8 cellular contexts compared by ENCODE assay signal in genomic region chr4:142845293-142846070, GRCh38. TPM values are rescaled to one million over a fixed set of nuclear protein-coding genes. Genes with fewer than 3 reads are reported as not detected.
DNase-seq lines count a peak whose midpoint lies in the region; ATAC-seq, FAIRE-seq and TF ChIP-seq lines count a peak whose summit lies in the region.

No MANE protein-coding gene starts in this region.

- peak in 3 of 5 donors; percentile 2 to 4 (median 3) for DNase-seq in CD4-positive, alpha-beta memory T cell
- no peak for DNase-seq in LNCaP clone FGC (ENCODE audit: low read depth)
- DNase-seq in GM12878 (ENCODE audit: low read depth, low spot score): no peak
- DNase-seq in kidney epithelial cell (ENCODE audit: low read depth): no peak
- no peak for DNase-seq in stimulated activated effector memory CD8-positive, alpha-beta T cell treated with anti-CD3 and anti-CD28 coated beads, Interleukin-12 subunit alpha, Interleukin-12 subunit beta, amount 100 ng/mL, for 72 hours (ENCODE audit: low spot score in 2 of 2)
- no peak for DNase-seq in NCI-H1092 (lab: John Stamatoyannopoulos, UW)
- no peak for DNase-seq in KG1 (lab: John Stamatoyannopoulos, UW)
- DNase-seq in NCI-H1105 treated with DMSO at 0.1 percent for 48 hours (lab: John Stamatoyannopoulos, UW): no peak

- no peak overlapping the region for H3K27ac ChIP-seq in CD4-positive, alpha-beta memory T cell (ENCODE audit: low read depth, low read length)
- H3K27ac ChIP-seq in GM12878 (ENCODE audit: control insufficient read depth, insufficient read depth): no peak overlapping the region

- POLR2A ChIA-PET in CD4-positive, alpha-beta memory T cell (lab: Charles Lee; ENCODE audit: partially characterized antibody): interaction anchor here (1.0 to 3.8 kb wide), 3 partner anchors 147 to 1499 kb away, joined by 3 to 10 read pairs (median 3); no protein-coding TSS in a partner anchor
- POLR2A ChIA-PET in GM12878 (lab: Charles Lee): interaction anchor here (0.5 kb wide), 1 partner anchor 348 kb away, joined by 3 read pairs; no protein-coding TSS in a partner anchor

- peak overlapping the region; percentile 83 to 94 (median 89) for H3K4me3 Mint-ChIP-seq in CD4-positive, alpha-beta memory T cell
- peak overlapping the region; percentile 76 for H3K4me3 Mint-ChIP-seq in stimulated activated effector memory CD8-positive, alpha-beta T cell treated with anti-CD3 and anti-CD28 coated beads, Interleukin-12 subunit alpha, Interleukin-12 subunit beta, amount 100 ng/mL, for 72 hours

- H3K79me2 ChIP-seq in GM12878 (ENCODE audit: control insufficient read depth, insufficient read depth, low read length): no peaks in the 10 kb centered on the region

- H3K36me3 ChIP-seq in CD4-positive, alpha-beta memory T cell (ENCODE audit: insufficient read depth, low read length): no peaks in the 10 kb centered on the region
- H3K36me3 ChIP-seq in GM12878 (ENCODE audit: control insufficient read depth in 2 of 2, insufficient read depth in 2 of 2, low read length in 1 of 2) (no peaks in the 10 kb centered on the region), kidney epithelial cell (ENCODE audit: control insufficient read depth, insufficient read depth, low read length) (no peaks in the 10 kb centered on the region)

- 23% methylated on average over 41 of the region's 41 CpGs for WGBS in GM12878 (ENCODE audit: insufficient coverage, insufficient replicate concordance, low lambda C conversion rate, missing lambda C conversion rate)

- peak overlapping the region in 5 of 7 donors; percentile 37 to 70 (median 43) for H3K27ac Mint-ChIP-seq in CD4-positive, alpha-beta memory T cell
- H3K27ac Mint-ChIP-seq in stimulated activated effector memory CD8-positive, alpha-beta T cell treated with anti-CD3 and anti-CD28 coated beads, Interleukin-12 subunit alpha, Interleukin-12 subunit beta, amount 100 ng/mL, for 72 hours: no peak overlapping the region

- no peak for FAIRE-seq in GM12878 (lab: Jason Lieb, UNC)

- BruUV-seq in GM12878 (replicated peaks; lab: Mats Ljungman, UMichigan): no TSS peak

- no peak for TF ChIP-seq RAD21 in GM12878 (IDR thresholded peaks at IDR 0.05; ENCODE audit: insufficient read depth, low read depth, low read length)

- no peak for TF ChIP-seq POLR2A in GM12878 (IDR thresholded peaks at IDR 0.05; ENCODE audit: low read depth, low read length)

- no peak overlapping the region for H3K9ac ChIP-seq in GM12878 (ENCODE audit: control insufficient read depth, insufficient read depth, low read length)

- no peak overlapping the region for H2AFZ ChIP-seq in GM12878 (ENCODE audit: control insufficient read depth, low read depth, low read length)

- intact Hi-C loops in CD4-positive, alpha-beta memory T cell (cut with micrococcal nuclease): loop anchor here (1.0 to 10.0 kb wide), 6 partner anchors 123 to 1623 kb away; partner anchors contain the start of genes IL15, USP38 and ZNF330
- intact Hi-C loops in GM12878 (cut with micrococcal nuclease; ENCODE audit: unreplicated experiment): loop anchor here (2.0 kb wide), 1 partner anchor 719 kb away; no protein-coding TSS in a partner anchor

- no peaks in the 10 kb centered on the region for H3K27me3 ChIP-seq in CD4-positive, alpha-beta memory T cell (ENCODE audit: insufficient read depth, low read length)
- peaks cover 4 to 6% of the 10 kb centered on the region in 2 experiments; a peak in 2 of 4 replicates for H3K27me3 ChIP-seq in GM12878 (replicated peaks in 1 of 2; ENCODE audit: control insufficient read depth in 2 of 2, insufficient read depth in 2 of 2, low read length in 1 of 2)
- H3K27me3 ChIP-seq in kidney epithelial cell (ENCODE audit: control insufficient read depth, insufficient read depth, low read length): peaks cover 18% of the 10 kb centered on the region

- no peaks in the 10 kb centered on the region for H3K9me3 Mint-ChIP-seq in CD4-positive, alpha-beta memory T cell
- H3K9me3 Mint-ChIP-seq in stimulated activated effector memory CD8-positive, alpha-beta T cell treated with anti-CD3 and anti-CD28 coated beads, Interleukin-12 subunit alpha, Interleukin-12 subunit beta, amount 100 ng/mL, for 72 hours: no peaks in the 10 kb centered on the region

- no peaks in the 10 kb centered on the region for H3K9me3 ChIP-seq in CD4-positive, alpha-beta memory T cell (ENCODE audit: control insufficient read depth in 1 of 2, low read length in 2 of 2)
- H3K9me3 ChIP-seq in GM12878 (replicated peaks; ENCODE audit: control insufficient read depth, insufficient read depth, low read length): no peaks in the 10 kb centered on the region

- peaks cover 12% of the 10 kb centered on the region for H3K4me1 ChIP-seq in CD4-positive, alpha-beta memory T cell (ENCODE audit: insufficient read depth, low read length)
- H3K4me1 ChIP-seq in GM12878 (ENCODE audit: control insufficient read depth, insufficient read depth, low read length): no peaks in the 10 kb centered on the region

- H4K20me1 ChIP-seq in GM12878 (ENCODE audit: control insufficient read depth, insufficient read depth): no peaks in the 10 kb centered on the region

- TF ChIP-seq CTCF in LNCaP clone FGC (IDR thresholded peaks at IDR 0.05; ENCODE audit: control insufficient read depth, extremely low read depth, insufficient read depth) (no peak), GM12878 (IDR thresholded peaks at IDR 0.05 in 2 of 3, conservative IDR thresholded peaks at IDR 0.05 in 1 of 3; ENCODE audit: control insufficient read depth in 2 of 3, extremely low read depth in 1 of 3, insufficient read depth in 1 of 3, low read depth in 3 of 3, low read length in 3 of 3) (no peak), kidney epithelial cell (IDR thresholded peaks at IDR 0.05; ENCODE audit: insufficient read depth, low read length, poor library complexity, severe bottlenecking) (no peak)

- peak overlapping the region; percentile 59 to 77 for H3K4me3 ChIP-seq in CD4-positive, alpha-beta memory T cell (ENCODE audit: low read length in 2 of 2)
- H3K4me3 ChIP-seq in LNCaP clone FGC (ENCODE audit: low read depth, low read length) (peak overlapping the region; percentile 52), GM12878 (no peak overlapping the region), kidney epithelial cell (ENCODE audit: low read depth, low read length) (peak overlapping the region; percentile 69)

- peaks cover 7 to 11% of the 10 kb centered on the region in 2 donors for H3K27me3 Mint-ChIP-seq in CD4-positive, alpha-beta memory T cell

- RAD21 ChIA-PET in GM12878 (lab: Charles Lee; ENCODE audit: unreplicated experiment): no interaction called here

- SMC1A ChIA-PET in GM12878 (lab: Charles Lee; ENCODE audit: uncharacterized antibody, unreplicated experiment): interaction anchor here (0.5 to 0.6 kb wide), 2 partner anchors 120 to 1032 kb away, joined by 3 read pairs; no protein-coding TSS in a partner anchor

- in situ Hi-C loops in GM12878 (cut with MboI): loop anchor here (10.0 kb wide), 4 partner anchors 491 to 1681 kb away; no protein-coding TSS in a partner anchor

- CTCF ChIA-PET in CD4-positive, alpha-beta memory T cell (lab: Charles Lee; ENCODE audit: partially characterized antibody): interaction anchor here (0.8 to 3.9 kb wide), 11 partner anchors 10 to 1538 kb away, joined by 3 to 13 read pairs (median 4); no protein-coding TSS in a partner anchor
- CTCF ChIA-PET in GM12878 (lab: Yijun Ruan, JAX): interaction anchor here (0.7 to 3.3 kb wide), 6 partner anchors 10 to 1539 kb away, joined by 3 to 11 read pairs (median 4); no protein-coding TSS in a partner anchor

- H3K4me2 ChIP-seq in GM12878 (ENCODE audit: control insufficient read depth, insufficient read depth): peak overlapping the region; percentile 59; the same call in 1 of the 2 replicates

- H3K36me3 Mint-ChIP-seq in CD4-positive, alpha-beta memory T cell: peaks cover 0 to 2% of the 10 kb centered on the region in 2 donors
- no peaks in the 10 kb centered on the region for H3K36me3 Mint-ChIP-seq in stimulated activated effector memory CD8-positive, alpha-beta T cell treated with anti-CD3 and anti-CD28 coated beads, Interleukin-12 subunit alpha, Interleukin-12 subunit beta, amount 100 ng/mL, for 72 hours

- TF ChIP-seq EP300 in GM12878 (IDR thresholded peaks at IDR 0.05; ENCODE audit: borderline replicate concordance in 1 of 2, control insufficient read depth in 1 of 2, low read depth in 2 of 2, low read length in 2 of 2): no peak

- H3K4me1 Mint-ChIP-seq in CD4-positive, alpha-beta memory T cell: peaks cover 9 to 18% (median 12%) of the 10 kb centered on the region in 4 donors
- peaks cover 15% of the 10 kb centered on the region for H3K4me1 Mint-ChIP-seq in stimulated activated effector memory CD8-positive, alpha-beta T cell treated with anti-CD3 and anti-CD28 coated beads, Interleukin-12 subunit alpha, Interleukin-12 subunit beta, amount 100 ng/mL, for 72 hours

- peak; percentile 12; the same call in 2 of the 3 replicates for ATAC-seq in GM12878
- peak; percentile 12 for ATAC-seq in stimulated activated effector memory CD8-positive, alpha-beta T cell treated with anti-CD3 and anti-CD28 coated beads, Interleukin-12 subunit alpha, Interleukin-12 subunit beta, amount 100 ng/mL, for 72 hours

TF ChIP-seq in GM12878, 131 proteins besides CTCF, POLR2A, EP300 and RAD21 (continues in another document):
- TF ChIP-seq SUZ12 (IDR thresholded peaks at IDR 0.05; ENCODE audit: unreplicated experiment): peak; percentile 50
- TF ChIP-seq SIX5 (IDR thresholded peaks at IDR 0.05; ENCODE audit: low read depth, low read length, severe bottlenecking): no peak
- no peak for TF ChIP-seq ZNF217 (IDR thresholded peaks at IDR 0.05)
- TF ChIP-seq SPI1 (IDR thresholded peaks at IDR 0.05; ENCODE audit: borderline replicate concordance, insufficient read depth, low read depth, low read length): no peak

RNA-seq across cellular contexts. Expression of gene INPP4B, which starts 0.6 kb away (rescaled TPM):
- 10 to 100 TPM; 76.7 to 79.8 TPM for total RNA-seq in CD4-positive, alpha-beta memory T cell
- polyA plus RNA-seq in CD4-positive, alpha-beta memory T cell: 100 to 1,000 TPM in 1 of 2 donors, 10 to 100 TPM in 1; 81.9 to 112 TPM
- total RNA-seq in GM12878 (2013; cell fraction: nucleolus; rRNA removed): 16.2 and 17.9 TPM in 2 replicates
- total RNA-seq in GM12878 (2014; rRNA removed) (0.87 and 0.90 TPM in 2 replicates), GM12878 (2014; rRNA removed; fragmentation: Illumina TruSeq; extraction: Trizol) (0.83 and 1.3 TPM in 2 replicates), GM12878 (2021) (1.1 and 1.5 TPM in 2 replicates), kidney epithelial cell (10.9 and 11.6 TPM in 2 replicates)
- 0.07 TPM for polyA plus RNA-seq in GM12878 (2011; ENCODE audit: low read depth)
- polyA plus RNA-seq in GM12878 (2011; rRNA removed) (11.2 and 17.1 TPM in 2 replicates), GM12878 (2014; fragmentation: Illumina TruSeq; extraction: Trizol) (0.68 and 0.97 TPM in 2 replicates), GM12878 (2014; fragmentation: Nextera tagmentation; extraction: Ambion mirVana) (under 1 TPM; 0.53 to 0.60 TPM), GM12878 (2014; rRNA removed) (0.53 and 0.72 TPM in 2 replicates), GM12878 (2016; fragmentation: Nextera tagmentation; extraction: Ambion mirVana) (1 to 10 TPM in 1 of 2 experiments, under 1 TPM in 1; 0.94 to 1.8 TPM)
- 5.6 and 6.1 TPM in 2 replicates for polyA plus RNA-seq in GM12878 (2011; cell fraction: cytosol; rRNA removed)
- polyA plus RNA-seq in GM12878 (2011; cell fraction: nucleus; rRNA removed): 8.7 and 12.5 TPM in 2 replicates
- 0.14 and 0.18 TPM in 2 replicates for polyA plus RNA-seq in GM12878 (2012)
- polyA minus RNA-seq in GM12878 (2011; rRNA and poly(A)+ RNA removed): 31.8 and 37.1 TPM in 2 replicates
- 9.7 and 11.2 TPM in 2 replicates for polyA minus RNA-seq in GM12878 (2011; cell fraction: cytosol; rRNA and poly(A)+ RNA removed)
- polyA minus RNA-seq in GM12878 (2011; cell fraction: nucleus; rRNA and poly(A)+ RNA removed): 42.0 and 54.5 TPM in 2 replicates

Comparison
In these comparisons a context has a peak if more than half of its experiments do, and no peak if none do; other contexts are left out.
1. DNase-seq: peak in CD4-positive, alpha-beta memory T cell (3 of 5); none in LNCaP clone FGC (single experiment), GM12878 (single experiment), kidney epithelial cell (single experiment), stimulated activated effector memory CD8-positive, alpha-beta T cell treated with anti-CD3 and anti-CD28 coated beads, Interleukin-12 subunit alpha, Interleukin-12 subunit beta, amount 100 ng/mL, for 72 hours (0 of 2), NCI-H1092 (single experiment), KG1 (single experiment) and NCI-H1105 treated with DMSO at 0.1 percent for 48 hours (single experiment).